In genomic region chr6:17280552-17281090, GRCh38 we compare ENCODE assay signal across 8 cellular contexts. TPM values are rescaled to one million over a fixed set of nuclear protein-coding genes. Genes with fewer than 3 reads are reported as not detected.
DNase-seq lines count a peak whose midpoint lies in the region; ATAC-seq and TF ChIP-seq lines count a peak whose summit lies in the region.

No MANE protein-coding gene starts in this region.

- ATAC-seq in HG02571 (IDR thresholded peaks at IDR 0.05; ENCODE audit: unreplicated experiment) (no peak), HG03457 (IDR thresholded peaks at IDR 0.05; ENCODE audit: unreplicated experiment) (no peak)

- no peak for TF ChIP-seq POLR2A in transverse colon (IDR thresholded peaks at IDR 0.05)

- peak overlapping the region in 1 of 2 experiments; percentile 45 for H2BK12ac ChIP-seq in mesenchymal stem cell (ENCODE audit: low read length in 2 of 2)

- peak overlapping the region; percentile 77 for H2AFZ ChIP-seq in mesenchymal stem cell (ENCODE audit: low read depth, low read length)

- H3K27me3 ChIP-seq in effector memory CD4-positive, alpha-beta T cell (replicated peaks; ENCODE audit: control insufficient read depth, insufficient read depth, low read length, poor library complexity, severe bottlenecking): peaks cover 12% of the 10 kb centered on the region
- H3K27me3 ChIP-seq in mesenchymal stem cell (ENCODE audit: control insufficient read depth in 1 of 2, insufficient read depth in 1 of 2, low read length in 2 of 2) (no peaks in the 10 kb centered on the region), transverse colon (peaks cover 18% of the 10 kb centered on the region)

- intact Hi-C loops in transverse colon (cut with DNase I; ENCODE audit: low total_unique reads): no loop called here

- H3K4me3 ChIP-seq in effector memory CD4-positive, alpha-beta T cell (ENCODE audit: insufficient read depth, low read depth, low read length, poor library complexity, severe bottlenecking): peak overlapping the region; percentile 35
- H3K4me3 ChIP-seq in mesenchymal stem cell (ENCODE audit: insufficient read depth in 1 of 2, low read depth in 1 of 2, low read length in 2 of 2) (peak overlapping the region; percentile 87), transverse colon (peak overlapping the region; percentile 61 to 92 (median 72))

- TF ChIP-seq CTCF in transverse colon (IDR thresholded peaks at IDR 0.05): no peak

- peak overlapping the region; percentile 85 for H2BK120ac ChIP-seq in mesenchymal stem cell (ENCODE audit: low read depth, low read length)

- 2% methylated on average over 38 of the region's 55 CpGs for WGBS in mesenchymal stem cell
- WGBS in transverse colon (ENCODE audit: low coverage in 1 of 2), 2 donors: 46% methylated on average over 8 of the region's 55 CpGs; no CpG with 5 or more reads in 1 of the 2 donors

- H4K8ac ChIP-seq in mesenchymal stem cell (ENCODE audit: low read length): no peak overlapping the region

- H3K4me1 ChIP-seq in effector memory CD4-positive, alpha-beta T cell (ENCODE audit: control insufficient read depth, insufficient read depth, low read length, poor library complexity, severe bottlenecking): peaks cover 8% of the 10 kb centered on the region
- H3K4me1 ChIP-seq in mesenchymal stem cell (ENCODE audit: control insufficient read depth, insufficient read depth, low read depth, low read length) (peaks cover 10% of the 10 kb centered on the region), transverse colon (peaks cover 0 to 34% (median 6%) of the 10 kb centered on the region in 4 donors)

- H2BK15ac ChIP-seq in mesenchymal stem cell (ENCODE audit: low read depth, poor library complexity, severe bottlenecking): peak overlapping the region; percentile 83

- peak overlapping the region; percentile 91 for H3K9ac ChIP-seq in mesenchymal stem cell (ENCODE audit: low read length)

- in situ Hi-C loops in transverse colon (cut with MboI; ENCODE audit: low pct_ligation_motif_present in 1 of 4, low pct_unique_long_range_greater_than_20kb in 1 of 4, low sequenced_read_pairs in 3 of 4): loop anchor here in 1 of 4 donors (25.0 kb wide), 1 partner anchor 307 kb away; no protein-coding TSS in a partner anchor

- H3K4me2 ChIP-seq in mesenchymal stem cell (ENCODE audit: low read length, poor library complexity, severe bottlenecking): peak overlapping the region; percentile 91

- H2BK5ac ChIP-seq in mesenchymal stem cell (ENCODE audit: low read depth, low read length, poor library complexity, severe bottlenecking): no peak overlapping the region

- peak overlapping the region in 1 of 2 experiments; percentile 57 for H3K14ac ChIP-seq in mesenchymal stem cell (ENCODE audit: low read length in 2 of 2)

- H4K91ac ChIP-seq in mesenchymal stem cell (ENCODE audit: low read length): peak overlapping the region; percentile 50

- peak overlapping the region; percentile 54 to 90 for H3K18ac ChIP-seq in mesenchymal stem cell (ENCODE audit: low read depth in 1 of 2, low read length in 2 of 2)

- DNase-seq in activated CD8-positive, alpha-beta memory T cell treated with anti-CD3 and anti-CD28 coated beads for 24 hours: peak; percentile 60
- DNase-seq in activated CD8-positive, alpha-beta memory T cell treated with anti-CD3 and anti-CD28 coated beads, Interleukin-2, amount 50 U/mL, for 4 hours: no peak
- no peak for DNase-seq in effector memory CD4-positive, alpha-beta T cell
- DNase-seq in mesenchymal stem cell: peak; percentile 63
- peak; percentile 38 for DNase-seq in transverse colon
- no peak for DNase-seq in cerebellar nuclear complex (lab: John Stamatoyannopoulos, UW)

- H3K27ac ChIP-seq in effector memory CD4-positive, alpha-beta T cell (ENCODE audit: insufficient read depth, low read length, poor library complexity, severe bottlenecking): no peak overlapping the region
- H3K27ac ChIP-seq in mesenchymal stem cell (ENCODE audit: low read length, poor library complexity, severe bottlenecking) (peak overlapping the region; percentile 61), transverse colon (peak overlapping the region; percentile 75 to 93 (median 84))

- TF ChIP-seq EP300 in transverse colon (IDR thresholded peaks at IDR 0.05; ENCODE audit: low read depth): no peak

- no peak overlapping the region for H2AK5ac ChIP-seq in mesenchymal stem cell (ENCODE audit: low read length, severe bottlenecking)

- peak overlapping the region in 1 of 2 experiments; percentile 59 for H3K23ac ChIP-seq in mesenchymal stem cell (ENCODE audit: low read length in 2 of 2)

- H3K4ac ChIP-seq in mesenchymal stem cell (ENCODE audit: low read depth in 1 of 2, low read length in 2 of 2): peak overlapping the region in 1 of 2 experiments; percentile 67

- no peaks in the 10 kb centered on the region for H3K9me3 ChIP-seq in effector memory CD4-positive, alpha-beta T cell (ENCODE audit: control insufficient read depth, low read length)
- H3K9me3 ChIP-seq in mesenchymal stem cell (ENCODE audit: control insufficient read depth, low read length): no peaks in the 10 kb centered on the region
- no peaks in the 10 kb centered on the region for H3K9me3 ChIP-seq in transverse colon

- H3K79me1 ChIP-seq in mesenchymal stem cell (replicated peaks; ENCODE audit: low read length, poor library complexity, severe bottlenecking): peaks cover 10% of the 10 kb centered on the region

- no peaks in the 10 kb centered on the region for H3K36me3 ChIP-seq in effector memory CD4-positive, alpha-beta T cell (ENCODE audit: control insufficient read depth, insufficient read depth, low read length)
- H3K36me3 ChIP-seq in mesenchymal stem cell (ENCODE audit: control insufficient read depth in 1 of 2, insufficient read depth in 2 of 2, low read depth in 1 of 2, low read length in 2 of 2): no peaks in the 10 kb centered on the region
- H3K36me3 ChIP-seq in transverse colon: no peaks in the 10 kb centered on the region

RNA-seq across cellular contexts. Expression of gene RBM24, which starts 0.5 kb away (rescaled TPM):
- 3.8 TPM for polyA plus RNA-seq in mesenchymal stem cell (2013, experiment 1 of 2)
- 3.9 TPM for polyA plus RNA-seq in mesenchymal stem cell (2013, experiment 2 of 2)
- 10 to 100 TPM in 1 of 4 donors, 1 to 10 TPM in 1, not detected in 2; 4.8 to 10.2 TPM for total RNA-seq in transverse colon

Comparison
In these comparisons a context has a peak if more than half of its experiments do, and no peak if none do; other contexts are left out.
1. DNase-seq: peak in activated CD8-positive, alpha-beta memory T cell treated with anti-CD3 and anti-CD28 coated beads for 24 hours (single experiment), mesenchymal stem cell (single experiment) and transverse colon (single experiment); none in activated CD8-positive, alpha-beta memory T cell treated with anti-CD3 and anti-CD28 coated beads, Interleukin-2, amount 50 U/mL, for 4 hours (single experiment), effector memory CD4-positive, alpha-beta T cell (0 of 3) and cerebellar nuclear complex (0 of 2).
2. H3K4me3 ChIP-seq: peak in every context shown above with its lines; median percentile 87 in mesenchymal stem cell; 72 in transverse colon; 35 in effector memory CD4-positive, alpha-beta T cell.